ENCODE assay signal across 17 cellular contexts in the genomic region with DNA sequence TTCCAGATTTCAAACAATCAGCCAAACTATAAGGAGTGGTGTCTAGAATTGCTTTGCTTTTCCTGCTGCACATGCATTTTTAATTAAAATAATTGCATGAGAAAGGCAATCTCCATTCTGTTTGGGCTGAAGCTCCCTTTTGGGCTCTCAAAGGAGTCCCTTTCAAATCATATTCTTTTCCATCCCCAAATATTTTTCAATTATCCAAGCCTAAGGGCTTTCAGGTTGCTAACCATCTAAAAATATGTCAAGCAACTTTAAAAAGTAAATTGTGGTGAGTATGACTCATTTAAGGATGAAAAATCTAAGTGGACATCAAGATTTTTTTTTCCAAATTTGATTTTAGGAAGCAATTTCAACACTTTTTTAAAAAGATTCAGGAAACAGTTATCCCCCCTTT. TPM values are rescaled to one million over a fixed set of nuclear protein-coding genes. Genes with fewer than 3 reads are reported as not detected.
"Had no signal": no experiment of that assay in that cellular context is flagged by ENCODE, and none has a peak within 500 bp of the region (broad histone marks: within the 10 kb centered on the region; RNA-seq: fewer than 3 reads in every experiment).

No MANE protein-coding gene starts in this region.

- H3K4me1 ChIP-seq: foreskin keratinocyte, parathyroid adenoma, spleen, upper lobe of right lung had no signal

- H3K36me3 ChIP-seq: neutrophil, sigmoid colon, spleen, upper lobe of right lung had no signal

- H3K9me3 ChIP-seq: neutrophil, sigmoid colon, spleen, upper lobe of right lung had no signal

- H3K27me3 ChIP-seq: foreskin keratinocyte, neutrophil, sigmoid colon, upper lobe of right lung had no signal

- H3K4me3 ChIP-seq: sigmoid colon, spleen, upper lobe of right lung had no signal

- H3K27ac ChIP-seq: foreskin keratinocyte, neutrophil, parathyroid adenoma, spleen, upper lobe of right lung had no signal

- DNase-seq: activated B cell treated with CpG ODN at 0.5 μM for 24 hours; activated CD4-positive, alpha-beta T cell treated with anti-CD3 and anti-CD28 coated beads for 48 hours; activated effector memory CD4-positive, alpha-beta T cell treated with Interleukin-2 at 50 U/mL for 16 hours; activated T-cell treated with anti-CD3 and anti-CD28 coated beads, Interleukin-2, amount 50 U/mL, for 4 hours; foreskin keratinocyte; glutamatergic neuron; kidney glomerular epithelial cell; mesendoderm; natural killer cell; spleen; stimulated activated naive CD8-positive, alpha-beta T cell treated with anti-CD3 and anti-CD28 coated beads, Interleukin-15, amount 100 ng/mL, for 72 hours; upper lobe of right lung had no signal

- H3K79me2 ChIP-seq: parathyroid adenoma had no signal

- ATAC-seq: activated CD8-positive, alpha-beta T cell treated with anti-CD3 and anti-CD28 coated beads for 36 hours; activated T-cell treated with anti-CD3 and anti-CD28 coated beads, Interleukin-2, amount 50 U/mL, for 4 hours; esophagus mucosa; foreskin keratinocyte; natural killer cell; stimulated activated naive CD8-positive, alpha-beta T cell treated with anti-CD3 and anti-CD28 coated beads, Interleukin-15, amount 100 ng/mL, for 72 hours; upper lobe of right lung had no signal

- H3K9ac ChIP-seq: parathyroid adenoma had no signal

- H2AFZ ChIP-seq: parathyroid adenoma had no signal

RNA-seq across cellular contexts. Expression of a gene that starts 35.9 kb away (rescaled TPM):
- total RNA-seq: activated B cell treated with CpG ODN at 0.5 μM for 24 hours; activated CD8-positive, alpha-beta T cell treated with anti-CD3 and anti-CD28 coated beads for 36 hours; activated T-cell treated with anti-CD3 and anti-CD28 coated beads, Interleukin-2, amount 50 U/mL, for 4 hours; foreskin keratinocyte had no signal
